9 cellular contexts compared by ENCODE assay signal in genomic region chr4:25088342-25088952, GRCh38. TPM values are rescaled to one million over a fixed set of nuclear protein-coding genes. Genes with fewer than 3 reads are reported as not detected.
DNase-seq lines count a peak whose midpoint lies in the region; ATAC-seq lines count a peak whose summit lies in the region.
"Had no signal": no experiment of that assay in that cellular context is flagged by ENCODE, and none has a peak within 500 bp of the region (broad histone marks: within the 10 kb centered on the region; RNA-seq: fewer than 3 reads in every experiment).

No MANE protein-coding gene starts in this region.

- peaks cover 46% of the 10 kb centered on the region for H3K27me3 Mint-ChIP-seq in activated T-helper 1 cell treated with anti-CD3 and anti-CD28 coated beads, Interleukin-12 subunit alpha, Interleukin-12 subunit beta, Interleukin-2, Interleukin-4 antibody, amounts not matched to agents 30 ng/mL and 10 ng/mL and 1 ng/mL, durations not matched to agents 14 hours and 24 hours and 36 hours (ENCODE audit: insufficient read depth)
- H3K27me3 Mint-ChIP-seq in immature natural killer cell (ENCODE audit: low read depth in 3 of 3): peaks cover 1 to 10% (median 4%) of the 10 kb centered on the region in 3 donors

- no peak overlapping the region for H3K27ac Mint-ChIP-seq in activated T-helper 1 cell treated with anti-CD3 and anti-CD28 coated beads, Interleukin-12 subunit alpha, Interleukin-12 subunit beta, Interleukin-2, Interleukin-4 antibody, amounts not matched to agents 30 ng/mL and 10 ng/mL and 1 ng/mL, durations not matched to agents 14 hours and 24 hours and 36 hours
- no peak overlapping the region for H3K27ac Mint-ChIP-seq in immature natural killer cell

- H2AFZ ChIP-seq in mesenchymal stem cell (ENCODE audit: low read depth, low read length): no peak overlapping the region

- intact Hi-C loops in activated T-helper 1 cell treated with anti-CD3 and anti-CD28 coated beads, Interleukin-12 subunit alpha, Interleukin-12 subunit beta, Interleukin-2, Interleukin-4 antibody, amounts not matched to agents 30 ng/mL and 10 ng/mL and 1 ng/mL, durations not matched to agents 14 hours and 24 hours and 36 hours (cut with micrococcal nuclease): no loop called here

- no peaks in the 10 kb centered on the region for H3K36me3 ChIP-seq in mesenchymal stem cell (ENCODE audit: control insufficient read depth in 1 of 2, insufficient read depth in 2 of 2, low read depth in 1 of 2, low read length in 2 of 2)

- H3K4me3 ChIP-seq in mesenchymal stem cell (ENCODE audit: insufficient read depth in 1 of 2, low read depth in 1 of 2, low read length in 2 of 2): peak overlapping the region; percentile 5 to 65

- DNase-seq in CD1c-positive myeloid dendritic cell (ENCODE audit: extremely low spot score) (peak; percentile 44), mesenchymal stem cell (no peak), H4 (ENCODE audit: low spot score) (no peak), immature natural killer cell (no peak), AML-193 (lab: John Stamatoyannopoulos, UW) (no peak), GF-D8 (lab: John Stamatoyannopoulos, UW) (no peak)
- no peak for DNase-seq in activated T-helper 1 cell treated with anti-CD3 and anti-CD28 coated beads, Interleukin-12 subunit alpha, Interleukin-12 subunit beta, Interleukin-2, Interleukin-4 antibody, amounts not matched to agents 30 ng/mL and 10 ng/mL and 1 ng/mL, durations not matched to agents 14 hours and 24 hours and 36 hours (ENCODE audit: low spot score)

- H3K36me3 Mint-ChIP-seq in activated T-helper 1 cell treated with anti-CD3 and anti-CD28 coated beads, Interleukin-12 subunit alpha, Interleukin-12 subunit beta, Interleukin-2, Interleukin-4 antibody, amounts not matched to agents 30 ng/mL and 10 ng/mL and 1 ng/mL, durations not matched to agents 14 hours and 24 hours and 36 hours (ENCODE audit: low read depth): no peaks in the 10 kb centered on the region
- peaks cover 0 to 4% (median 0%) of the 10 kb centered on the region in 3 donors for H3K36me3 Mint-ChIP-seq in immature natural killer cell

- peaks cover 5% of the 10 kb centered on the region for H3K9me3 ChIP-seq in mesenchymal stem cell (ENCODE audit: control insufficient read depth, low read length)

- ATAC-seq in HG02642 (IDR thresholded peaks at IDR 0.05; ENCODE audit: poor library complexity, unreplicated experiment): peak; percentile 68
- ATAC-seq: Panc1 had no signal

- H2BK5ac ChIP-seq in mesenchymal stem cell (ENCODE audit: low read depth, low read length, poor library complexity, severe bottlenecking): no peak overlapping the region

- H4K91ac ChIP-seq in mesenchymal stem cell (ENCODE audit: low read length): no peak overlapping the region

- peaks cover 21% of the 10 kb centered on the region for H3K4me1 Mint-ChIP-seq in activated T-helper 1 cell treated with anti-CD3 and anti-CD28 coated beads, Interleukin-12 subunit alpha, Interleukin-12 subunit beta, Interleukin-2, Interleukin-4 antibody, amounts not matched to agents 30 ng/mL and 10 ng/mL and 1 ng/mL, durations not matched to agents 14 hours and 24 hours and 36 hours (ENCODE audit: low read depth)
- no peaks in the 10 kb centered on the region for H3K4me1 Mint-ChIP-seq in immature natural killer cell

- no peaks in the 10 kb centered on the region for H3K79me1 ChIP-seq in mesenchymal stem cell (replicated peaks; ENCODE audit: low read length, poor library complexity, severe bottlenecking)

- 81% methylated on average over 37 of the region's 37 CpGs for WGBS in mesenchymal stem cell

- H3K23ac ChIP-seq in mesenchymal stem cell (ENCODE audit: low read length in 2 of 2): no peak overlapping the region

- H3K27ac ChIP-seq in mesenchymal stem cell (ENCODE audit: low read length, poor library complexity, severe bottlenecking): no peak overlapping the region

- H2BK15ac ChIP-seq in mesenchymal stem cell (ENCODE audit: low read depth, poor library complexity, severe bottlenecking): no peak overlapping the region

- H2BK120ac ChIP-seq in mesenchymal stem cell (ENCODE audit: low read depth, low read length): no peak overlapping the region

- H3K27me3 ChIP-seq in mesenchymal stem cell (ENCODE audit: control insufficient read depth in 1 of 2, insufficient read depth in 1 of 2, low read length in 2 of 2): peaks cover 23 to 25% of the 10 kb centered on the region in 2 experiments

- H3K4ac ChIP-seq in mesenchymal stem cell (ENCODE audit: low read depth in 1 of 2, low read length in 2 of 2): no peak overlapping the region

- no peak overlapping the region for H3K18ac ChIP-seq in mesenchymal stem cell (ENCODE audit: low read depth in 1 of 2, low read length in 2 of 2)

- H3K9ac ChIP-seq in mesenchymal stem cell (ENCODE audit: low read length): peak overlapping the region; percentile 46

- H4K8ac ChIP-seq in mesenchymal stem cell (ENCODE audit: low read length): no peak overlapping the region

- no peak overlapping the region for H3K4me2 ChIP-seq in mesenchymal stem cell (ENCODE audit: low read length, poor library complexity, severe bottlenecking)

- H3K9me3 Mint-ChIP-seq in activated T-helper 1 cell treated with anti-CD3 and anti-CD28 coated beads, Interleukin-12 subunit alpha, Interleukin-12 subunit beta, Interleukin-2, Interleukin-4 antibody, amounts not matched to agents 30 ng/mL and 10 ng/mL and 1 ng/mL, durations not matched to agents 14 hours and 24 hours and 36 hours: peaks cover 4% of the 10 kb centered on the region
- H3K9me3 Mint-ChIP-seq in immature natural killer cell: peaks cover 0 to 7% (median 3%) of the 10 kb centered on the region in 6 donors

- H2BK12ac ChIP-seq in mesenchymal stem cell (ENCODE audit: low read length in 2 of 2): no peak overlapping the region

- no peak overlapping the region for H3K14ac ChIP-seq in mesenchymal stem cell (ENCODE audit: low read length in 2 of 2)

- no peak overlapping the region for H2AK5ac ChIP-seq in mesenchymal stem cell (ENCODE audit: low read length, severe bottlenecking)

- H3K4me1 ChIP-seq in mesenchymal stem cell (ENCODE audit: control insufficient read depth, insufficient read depth, low read depth, low read length): no peaks in the 10 kb centered on the region

- peak overlapping the region; percentile 50 for H3K4me3 Mint-ChIP-seq in activated T-helper 1 cell treated with anti-CD3 and anti-CD28 coated beads, Interleukin-12 subunit alpha, Interleukin-12 subunit beta, Interleukin-2, Interleukin-4 antibody, amounts not matched to agents 30 ng/mL and 10 ng/mL and 1 ng/mL, durations not matched to agents 14 hours and 24 hours and 36 hours
- H3K4me3 Mint-ChIP-seq in immature natural killer cell: no peak overlapping the region

RNA-seq across cellular contexts. Expression of gene LGI2, which starts 57.7 kb away (rescaled TPM):
- not detected in 2 replicates for total RNA-seq in activated T-helper 1 cell treated with anti-CD3 and anti-CD28 coated beads, Interleukin-12 subunit alpha, Interleukin-12 subunit beta, Interleukin-2, Interleukin-4 antibody, amounts not matched to agents 30 ng/mL and 10 ng/mL and 1 ng/mL, durations not matched to agents 14 hours and 24 hours and 36 hours
- 0.03 TPM for polyA plus RNA-seq in mesenchymal stem cell (2013, experiment 1 of 2)
- polyA plus RNA-seq in mesenchymal stem cell (2013, experiment 2 of 2): 0.04 TPM
- 0.04 and 0.12 TPM in 2 replicates for total RNA-seq in H4 (2014; rRNA removed; shearing (Covaris generic))
- polyA plus RNA-seq in immature natural killer cell: not detected
